Comparison of ENCODE assay signal across 20 cellular contexts in genomic region chr14:94568186-94568585, GRCh38. TPM values are rescaled to one million over a fixed set of nuclear protein-coding genes. Genes with fewer than 3 reads are reported as not detected.
DNase-seq lines count a peak whose midpoint lies in the region; ATAC-seq and TF ChIP-seq lines count a peak whose summit lies in the region.
"Had no signal": no experiment of that assay in that cellular context is flagged by ENCODE, and none has a peak within 500 bp of the region (broad histone marks: within the 10 kb centered on the region; RNA-seq: fewer than 3 reads in every experiment).

No MANE protein-coding gene starts in this region.

- 84 to 90% methylated on average over 8 to 9 of the region's 9 CpGs for WGBS in testis, 2 donors

- peak; percentile 62 for DNase-seq in cardiac septum (ENCODE audit: low spot score)
- no peak for DNase-seq in Right ventricle myocardium inferior (ENCODE audit: missing footprints)
- DNase-seq in mesenteric fat pad (ENCODE audit: low spot score) = peak; percentile 65
- peak; percentile 0 for DNase-seq in testis
- DNase-seq in activated CD4-positive, CD25-positive, alpha-beta regulatory T cell (lab: John Stamatoyannopoulos, UW) = no peak
- DNase-seq: 8988T; ACHN; BE2C; C1 segment of cervical spinal cord; Caco-2; Calu3; CD4-positive, alpha-beta memory T cell; CD4-positive, CD25-positive, alpha-beta regulatory T cell; DMS79 treated with DMSO at 0.1 percent for 48 hours; GF-D8 had no signal

- no peak overlapping the region for H3K4me3 ChIP-seq in testis
- H3K4me3 ChIP-seq: BLaER1 had no signal

- TF ChIP-seq POLR2A in testis (IDR thresholded peaks at IDR 0.05) = no peak

- H3K27ac ChIP-seq in testis = no peak overlapping the region
- H3K27ac ChIP-seq: BLaER1 had no signal

- no peaks in the 10 kb centered on the region for H3K27me3 ChIP-seq in testis
- H3K27me3 ChIP-seq: BE2C, BLaER1 had no signal

- no peaks in the 10 kb centered on the region for H3K36me3 ChIP-seq in testis (ENCODE audit: low read depth, missing control alignments)
- H3K36me3 ChIP-seq: BE2C, BLaER1 had no signal

- intact Hi-C loops in cardiac septum (cut with DNase I) = no loop called here
- intact Hi-C loops in Right ventricle myocardium inferior (cut with DNase I) = no loop called here
- intact Hi-C loops in testis (cut with DNase I; ENCODE audit: low total_unique reads) = no loop called here

- ATAC-seq in Right ventricle myocardium inferior (no peak), HG03342 (IDR thresholded peaks at IDR 0.05; ENCODE audit: unreplicated experiment) (no peak)

- no peak for TF ChIP-seq CTCF in testis (IDR thresholded peaks at IDR 0.05)

- peaks cover 10% of the 10 kb centered on the region for H3K4me1 ChIP-seq in testis
- H3K4me1 ChIP-seq: BE2C, BLaER1 had no signal

- no peaks in the 10 kb centered on the region for H3K9me3 ChIP-seq in testis
- H3K9me3 ChIP-seq: BE2C, BLaER1, Caco-2 had no signal

RNA-seq across cellular contexts. Expression of gene SERPINA4, which starts 6.9 kb away (rescaled TPM):
- total RNA-seq in cardiac septum = not detected
- not detected for total RNA-seq in Right ventricle myocardium inferior
- total RNA-seq in mesenteric fat pad = not detected
- under 1 TPM in 1 of 2 donors, not detected in 1; 0.19 TPM for total RNA-seq in testis
- 0.25 TPM for polyA plus RNA-seq in testis (ENCODE audit: insufficient read depth, low read depth, low replicate concordance)
- total RNA-seq: A673; CD4-positive, alpha-beta memory T cell; CD4-positive, CD25-positive, alpha-beta regulatory T cell had no signal
- polyA plus RNA-seq: AG04450; CD14-positive monocyte; CD4-positive, alpha-beta memory T cell; CD4-positive, CD25-positive, alpha-beta regulatory T cell had no signal

RNA-seq across cellular contexts. Expression of gene SERPINA5, which starts 13.0 kb away (rescaled TPM):
- total RNA-seq in cardiac septum (1.2 TPM), Right ventricle myocardium inferior (4.1 TPM), mesenteric fat pad (0.48 TPM), testis (1,000 to 10,000 TPM in 1 of 2 donors, 100 to 1,000 TPM in 1; 940 to 1,154 TPM)
- 1,170 TPM for polyA plus RNA-seq in testis (ENCODE audit: insufficient read depth, low read depth, low replicate concordance)
- total RNA-seq: A673; CD4-positive, alpha-beta memory T cell; CD4-positive, CD25-positive, alpha-beta regulatory T cell had no signal
- polyA plus RNA-seq: AG04450; CD14-positive monocyte; CD4-positive, alpha-beta memory T cell; CD4-positive, CD25-positive, alpha-beta regulatory T cell had no signal

RNA-seq across cellular contexts. Expression of gene SERPINA3, which starts 44.0 kb away (rescaled TPM):
- 24.5 TPM for total RNA-seq in cardiac septum
- 112 TPM for total RNA-seq in Right ventricle myocardium inferior
- 139 TPM for total RNA-seq in mesenteric fat pad
- 100 to 1,000 TPM in 1 of 2 donors, 10 to 100 TPM in 1; 27.4 to 238 TPM for total RNA-seq in testis
- polyA plus RNA-seq in testis (ENCODE audit: insufficient read depth, low read depth, low replicate concordance) = 28.2 TPM
- total RNA-seq: CD4-positive, alpha-beta memory T cell; CD4-positive, CD25-positive, alpha-beta regulatory T cell had no signal
- polyA plus RNA-seq: CD14-positive monocyte; CD4-positive, alpha-beta memory T cell; CD4-positive, CD25-positive, alpha-beta regulatory T cell had no signal

RNA-seq across cellular contexts. Expression of gene SERPINA12, which starts 58.9 kb away (rescaled TPM):
- total RNA-seq in cardiac septum (not detected), Right ventricle myocardium inferior (not detected), mesenteric fat pad (not detected), testis (under 1 TPM; 0.25 to 0.47 TPM)
- polyA plus RNA-seq in testis (ENCODE audit: insufficient read depth, low read depth, low replicate concordance) = not detected
- total RNA-seq: A673; Caco-2; Calu3; CD4-positive, alpha-beta memory T cell; CD4-positive, CD25-positive, alpha-beta regulatory T cell had no signal
- polyA plus RNA-seq: AG04450; CD14-positive monocyte; CD4-positive, alpha-beta memory T cell; CD4-positive, CD25-positive, alpha-beta regulatory T cell had no signal

Comparison
In these comparisons a context has a peak if more than half of its experiments do, and no peak if none do; other contexts are left out.
1. DNase-seq: peak in cardiac septum (single experiment), mesenteric fat pad (single experiment) and testis (single experiment); none in Right ventricle myocardium inferior (single experiment) and activated CD4-positive, CD25-positive, alpha-beta regulatory T cell (0 of 4).
2. RNA of gene SERPINA5, which starts 13.0 kb away (total RNA-seq): 940 to 1,154 TPM in testis; 4.1 TPM in Right ventricle myocardium inferior (single experiment), 1.2 TPM in cardiac septum (single experiment) and 0.48 TPM in mesenteric fat pad (single experiment); every median in the first group is over 100 times any median in the second.